In genomic region chr1:3641816-3642215, GRCh38 we compare ENCODE assay signal across 27 cellular contexts. TPM values are rescaled to one million over a fixed set of nuclear protein-coding genes. Genes with fewer than 3 reads are reported as not detected.
DNase-seq lines count a peak whose midpoint lies in the region; ATAC-seq, FAIRE-seq and TF ChIP-seq lines count a peak whose summit lies in the region.
"Had no signal": no experiment of that assay in that cellular context is flagged by ENCODE, and none has a peak within 500 bp of the region (broad histone marks: within the 10 kb centered on the region; RNA-seq: fewer than 3 reads in every experiment).

No MANE protein-coding gene starts in this region.

- no peak overlapping the region for H2BK12ac ChIP-seq in mesenchymal stem cell (ENCODE audit: low read length in 2 of 2)

- no peak overlapping the region for H2AK5ac ChIP-seq in mesenchymal stem cell (ENCODE audit: low read length, severe bottlenecking)

- H2BK120ac ChIP-seq in mesenchymal stem cell (ENCODE audit: low read depth, low read length) = no peak overlapping the region

- no peak overlapping the region for H3K27ac ChIP-seq in neural progenitor cell
- H3K27ac ChIP-seq in spleen = no peak overlapping the region
- H3K27ac ChIP-seq in mesenchymal stem cell (ENCODE audit: low read length, poor library complexity, severe bottlenecking) = no peak overlapping the region
- H3K27ac ChIP-seq: 22Rv1; A549; BLaER1 treated with 17β-estradiol and CSF1 and Interleukin-3, amounts not matched to agents 10 nM and 100 nM; C4-2B had no signal

- ATAC-seq in WTC11 = no peak
- ATAC-seq: A549; CD8-positive, alpha-beta T cell; GM12878 had no signal

- H4K91ac ChIP-seq in mesenchymal stem cell (ENCODE audit: low read length) = no peak overlapping the region

- no peaks in the 10 kb centered on the region for H3F3A ChIP-seq in neural progenitor cell (ENCODE audit: low read depth)

- H3K9me3 ChIP-seq in neural progenitor cell (ENCODE audit: low read depth) (no peaks in the 10 kb centered on the region), spleen (no peaks in the 10 kb centered on the region), mesenchymal stem cell (ENCODE audit: control insufficient read depth, low read length) (no peaks in the 10 kb centered on the region)
- H3K9me3 ChIP-seq: A549; BLaER1 treated with 17β-estradiol and CSF1 and Interleukin-3, amounts not matched to agents 10 nM and 100 nM; Caco-2 had no signal

- 95 to 98% (median 96%) methylated on average over 11 of the region's 11 CpGs for WGBS in spleen, 5 donors
- over 99% methylated on average over 8 of the region's 11 CpGs for WGBS in mesenchymal stem cell

- H3K18ac ChIP-seq in mesenchymal stem cell (ENCODE audit: low read depth in 1 of 2, low read length in 2 of 2) = no peak overlapping the region

- no peaks in the 10 kb centered on the region for H3K27me3 ChIP-seq in neural progenitor cell
- no peaks in the 10 kb centered on the region for H3K27me3 ChIP-seq in spleen (replicated peaks in 1 of 7)
- no peaks in the 10 kb centered on the region for H3K27me3 ChIP-seq in mesenchymal stem cell (ENCODE audit: control insufficient read depth in 1 of 2, insufficient read depth in 1 of 2, low read length in 2 of 2)
- H3K27me3 ChIP-seq: BLaER1 treated with 17β-estradiol and CSF1 and Interleukin-3, amounts not matched to agents 10 nM and 100 nM had no signal

- no peak overlapping the region for H3K14ac ChIP-seq in mesenchymal stem cell (ENCODE audit: low read length in 2 of 2)

- TF ChIP-seq POLR2A in spleen (IDR thresholded peaks at IDR 0.05) = no peak

- H3K4me1 ChIP-seq in neural progenitor cell (no peaks in the 10 kb centered on the region), spleen (no peaks in the 10 kb centered on the region), mesenchymal stem cell (ENCODE audit: control insufficient read depth, insufficient read depth, low read depth, low read length) (no peaks in the 10 kb centered on the region)
- H3K4me1 ChIP-seq: A549, Caco-2 had no signal

- H3K9me3 Mint-ChIP-seq in WTC11 (no peaks in the 10 kb centered on the region), neural progenitor cell (no peaks in the 10 kb centered on the region)
- H3K9me3 Mint-ChIP-seq: CD4-positive, alpha-beta T cell; CD8-positive, alpha-beta T cell had no signal

- no peak overlapping the region for H3K27ac Mint-ChIP-seq in WTC11
- H3K27ac Mint-ChIP-seq in neural progenitor cell = peak overlapping the region; percentile 36
- H3K27ac Mint-ChIP-seq: B cell; CD4-positive, alpha-beta T cell; CD8-positive, alpha-beta T cell had no signal

- H3K9ac ChIP-seq in neural progenitor cell (no peak overlapping the region), mesenchymal stem cell (ENCODE audit: low read length) (no peak overlapping the region)
- H3K9ac ChIP-seq: BLaER1 treated with 17β-estradiol and CSF1 and Interleukin-3, amounts not matched to agents 10 nM and 100 nM had no signal

- no peak overlapping the region for H2BK15ac ChIP-seq in mesenchymal stem cell (ENCODE audit: low read depth, poor library complexity, severe bottlenecking)

- TF ChIP-seq CTCF in WTC11 (IDR thresholded peaks at IDR 0.05) = no peak
- TF ChIP-seq CTCF in neural progenitor cell (IDR thresholded peaks at IDR 0.05) = no peak
- no peak for TF ChIP-seq CTCF in spleen (IDR thresholded peaks at IDR 0.05 in 8 of 11, conservative IDR thresholded peaks at IDR 0.05 in 3 of 11)

- H4K8ac ChIP-seq in mesenchymal stem cell (ENCODE audit: low read length) = no peak overlapping the region

- no peak overlapping the region for H3K4me2 ChIP-seq in neural progenitor cell
- no peak overlapping the region for H3K4me2 ChIP-seq in mesenchymal stem cell (ENCODE audit: low read length, poor library complexity, severe bottlenecking)
- H3K4me2 ChIP-seq: A549; BLaER1 treated with 17β-estradiol and CSF1 and Interleukin-3, amounts not matched to agents 10 nM and 100 nM had no signal

- intact Hi-C loops in spleen (cut with DNase I; ENCODE audit: low total_unique reads) (no loop called here), cardiac septum (cut with DNase I) (no loop called here)

- no peaks in the 10 kb centered on the region for H3K27me3 Mint-ChIP-seq in WTC11 (ENCODE audit: low read depth)
- peaks cover 2% of the 10 kb centered on the region for H3K27me3 Mint-ChIP-seq in neural progenitor cell (ENCODE audit: insufficient read depth, low read depth)
- H3K27me3 Mint-ChIP-seq: B cell; CD4-positive, alpha-beta T cell had no signal

- H3K4me1 Mint-ChIP-seq in WTC11 (no peaks in the 10 kb centered on the region), neural progenitor cell (no peaks in the 10 kb centered on the region)
- H3K4me1 Mint-ChIP-seq: B cell had no signal

- H3K36me3 Mint-ChIP-seq in WTC11 = peaks cover 23% of the 10 kb centered on the region
- H3K36me3 Mint-ChIP-seq in neural progenitor cell = peaks cover 16% of the 10 kb centered on the region

- no peak overlapping the region for H3K23ac ChIP-seq in mesenchymal stem cell (ENCODE audit: low read length in 2 of 2)

- H3K36me3 ChIP-seq in neural progenitor cell (no peaks in the 10 kb centered on the region), spleen (peaks cover 0 to 94% (median 64%) of the 10 kb centered on the region in 6 donors), mesenchymal stem cell (ENCODE audit: control insufficient read depth in 1 of 2, insufficient read depth in 2 of 2, low read depth in 1 of 2, low read length in 2 of 2) (peaks cover 63 to 74% of the 10 kb centered on the region in 2 experiments)

- H4K20me1 ChIP-seq in neural progenitor cell (ENCODE audit: low read depth) = peaks cover 7% of the 10 kb centered on the region

- H3K4me3 Mint-ChIP-seq in WTC11 = no peak overlapping the region
- H3K4me3 Mint-ChIP-seq in neural progenitor cell = no peak overlapping the region
- H3K4me3 Mint-ChIP-seq: B cell; CD4-positive, alpha-beta T cell; CD8-positive, alpha-beta T cell had no signal

- CTCF ChIA-PET in WTC11 (lab: Charles Lee) = interaction anchor here (0.6 to 1.6 kb wide), 3 partner anchors 29 to 189 kb away, joined by 4 to 6 read pairs (median 4); no protein-coding TSS in a partner anchor

- H2BK5ac ChIP-seq in mesenchymal stem cell (ENCODE audit: low read depth, low read length, poor library complexity, severe bottlenecking) = no peak overlapping the region

- peaks cover 12% of the 10 kb centered on the region for H3K79me1 ChIP-seq in mesenchymal stem cell (replicated peaks; ENCODE audit: low read length, poor library complexity, severe bottlenecking)

- POLR2A ChIA-PET in WTC11 (lab: Charles Lee) = no interaction called here

- FAIRE-seq in RCC 7860 (lab: Jason Lieb, UNC) = no peak
- FAIRE-seq: A549, D721Med, GM12878, GM12892, GM18507 had no signal

- peak; percentile 6 for DNase-seq in WTC11 (ENCODE audit: low spot score)
- no peak for DNase-seq in neural progenitor cell (ENCODE audit: low spot score)
- DNase-seq in spleen = peak; percentile 33
- no peak for DNase-seq in mesenchymal stem cell
- no peak for DNase-seq in cardiac septum (ENCODE audit: low spot score)
- no peak for DNase-seq in RCC 7860 (ENCODE audit: low spot score)
- DNase-seq: AML-193; Caco-2; Calu3; CD4-positive, alpha-beta T cell; CD8-positive, alpha-beta T cell; DMS153; DMS53; DMS79; DND-41; EL; GDM1 had no signal

- H3K79me2 ChIP-seq in neural progenitor cell (ENCODE audit: low read depth) = no peaks in the 10 kb centered on the region

- H3K4me3 ChIP-seq in neural progenitor cell = no peak overlapping the region
- H3K4me3 ChIP-seq in spleen = no peak overlapping the region
- no peak overlapping the region for H3K4me3 ChIP-seq in mesenchymal stem cell (ENCODE audit: insufficient read depth in 1 of 2, low read depth in 1 of 2, low read length in 2 of 2)
- H3K4me3 ChIP-seq: A549; BLaER1 treated with 17β-estradiol and CSF1 and Interleukin-3, amounts not matched to agents 10 nM and 100 nM; GM12878 had no signal

- no peak overlapping the region for H3K4ac ChIP-seq in mesenchymal stem cell (ENCODE audit: low read depth in 1 of 2, low read length in 2 of 2)

- no peak overlapping the region for H2AFZ ChIP-seq in neural progenitor cell (replicated peaks)
- no peak overlapping the region for H2AFZ ChIP-seq in mesenchymal stem cell (ENCODE audit: low read depth, low read length)

TF ChIP-seq in WTC11, 78 proteins besides CTCF, POLR2A, EP300 and RAD21:
- TF ChIP-seq, protein P1, sequence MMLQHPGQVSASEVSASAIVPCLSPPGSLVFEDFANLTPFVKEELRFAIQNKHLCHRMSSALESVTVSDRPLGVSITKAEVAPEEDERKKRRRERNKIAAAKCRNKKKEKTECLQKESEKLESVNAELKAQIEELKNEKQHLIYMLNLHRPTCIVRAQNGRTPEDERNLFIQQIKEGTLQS (CRISPR knock-in tag; conservative IDR thresholded peaks at IDR 0.05) = no peak
- no peak for TF ChIP-seq GRHL2 (CRISPR knock-in tag; IDR thresholded peaks at IDR 0.05; ENCODE audit: insufficient replicate concordance, severe bottlenecking)
- TF ChIP-seq HMGA2 (CRISPR knock-in tag; IDR thresholded peaks at IDR 0.05) = no peak
- TF ChIP-seq TEAD4 (CRISPR knock-in tag; IDR thresholded peaks at IDR 0.05) = no peak
- TF ChIP-seq NR3C1 (CRISPR knock-in tag; conservative IDR thresholded peaks at IDR 0.05; ENCODE audit: low read depth) = no peak
- no peak for TF ChIP-seq ZNF121 (CRISPR knock-in tag; IDR thresholded peaks at IDR 0.05)

RNA-seq across cellular contexts. Expression of gene WRAP73, which starts 8.1 kb away (rescaled TPM):
- total RNA-seq in WTC11 (2021) = 33.8 to 39.2 TPM (median 34.7 TPM) in 3 replicates
- total RNA-seq in neural progenitor cell (ENCODE audit: low replicate concordance) = 12.0 and 18.8 TPM in 2 replicates
- 10 to 100 TPM; 21.0 to 28.0 (median 26.4) TPM for total RNA-seq in spleen
- polyA plus RNA-seq in spleen = 10 to 100 TPM; 20.1 to 28.3 (median 24.2) TPM
- 14.3 TPM for polyA plus RNA-seq in mesenchymal stem cell (2013, experiment 1 of 2)
- 13.8 TPM for polyA plus RNA-seq in mesenchymal stem cell (2013, experiment 2 of 2)
- 14.3 TPM for total RNA-seq in cardiac septum

RNA-seq across cellular contexts. Expression of gene TP73, which starts 10.5 kb away (rescaled TPM):
- total RNA-seq in WTC11 (2021) (5.7 to 6.4 TPM (median 5.8 TPM) in 3 replicates), neural progenitor cell (ENCODE audit: low replicate concordance) (0.31 TPM in 1 of 2 replicates, not detected in the other), spleen (1 to 10 TPM in 5 of 7 donors, under 1 TPM in 2; 0.63 to 4.3 (median 1.6) TPM), cardiac septum (0.30 TPM)
- under 1 TPM; 0.11 to 0.48 (median 0.21) TPM for polyA plus RNA-seq in spleen
- polyA plus RNA-seq in mesenchymal stem cell (2013, experiment 1 of 2) = 0.01 TPM
- polyA plus RNA-seq in mesenchymal stem cell (2013, experiment 2 of 2) = 0.01 TPM
- total RNA-seq: CD4-positive, alpha-beta T cell; CD8-positive, alpha-beta T cell had no signal
- polyA plus RNA-seq: BJ had no signal

RNA-seq across cellular contexts. Expression of gene TPRG1L, which starts 17.0 kb away (rescaled TPM):
- total RNA-seq in WTC11 (2021) (20.9 to 22.3 TPM (median 20.9 TPM) in 3 replicates), neural progenitor cell (ENCODE audit: low replicate concordance) (10.6 and 11.5 TPM in 2 replicates), spleen (10 to 100 TPM; 23.7 to 45.9 (median 32.5) TPM), cardiac septum (44.3 TPM)
- 10 to 100 TPM; 19.9 to 35.7 (median 20.9) TPM for polyA plus RNA-seq in spleen
- 46.4 TPM for polyA plus RNA-seq in mesenchymal stem cell (2013, experiment 1 of 2)
- polyA plus RNA-seq in mesenchymal stem cell (2013, experiment 2 of 2) = 47.7 TPM

RNA-seq across cellular contexts. Expression of gene MEGF6, which starts 30.5 kb away (rescaled TPM):
- 24.9 to 32.4 TPM (median 27.2 TPM) in 3 replicates for total RNA-seq in WTC11 (2021)
- 1.7 and 25.6 TPM in 2 replicates for total RNA-seq in neural progenitor cell (ENCODE audit: low replicate concordance)
- 10 to 100 TPM in 6 of 7 donors, 1 to 10 TPM in 1; 8.7 to 39.5 (median 27.1) TPM for total RNA-seq in spleen
- 10 to 100 TPM in 2 of 3 donors, 1 to 10 TPM in 1; 8.8 to 16.5 (median 10.0) TPM for polyA plus RNA-seq in spleen
- 0.08 TPM for polyA plus RNA-seq in mesenchymal stem cell (2013, experiment 1 of 2)
- 0.08 TPM for polyA plus RNA-seq in mesenchymal stem cell (2013, experiment 2 of 2)
- 9.3 TPM for total RNA-seq in cardiac septum

Comparison
In these comparisons a context has a peak if more than half of its experiments do, and no peak if none do; other contexts are left out.
1. DNase-seq: peak in WTC11 (single experiment) and spleen (single experiment); none in neural progenitor cell (single experiment), mesenchymal stem cell (single experiment), cardiac septum (single experiment) and RCC 7860 (single experiment).